Comparison of ENCODE assay signal across 8 cellular contexts in genomic region chr9:137406876-137407589, GRCh38. TPM values are rescaled to one million over a fixed set of nuclear protein-coding genes. Genes with fewer than 3 reads are reported as not detected.
A peak's percentile ranks its signal among the peaks of the same experiment; 100 is the strongest.
DNase-seq lines count a peak whose midpoint lies in the region; ATAC-seq and TF ChIP-seq lines count a peak whose summit lies in the region.

No MANE protein-coding gene starts in this region.

- no peaks in the 10 kb centered on the region for H3K9me3 Mint-ChIP-seq in activated T-helper 17 cell treated with anti-CD3 and anti-CD28 coated beads, Interleukin-2, amount 50 U/mL, for 72 hours
- H3K9me3 Mint-ChIP-seq in nephron, result peaks cover 6% of the 10 kb centered on the region

- H3K36me3 Mint-ChIP-seq in activated T-helper 17 cell treated with anti-CD3 and anti-CD28 coated beads, Interleukin-2, amount 50 U/mL, for 72 hours (ENCODE audit: low read depth), result no peaks in the 10 kb centered on the region
- H3K36me3 Mint-ChIP-seq in nephron (ENCODE audit: low read depth), result peaks cover 8% of the 10 kb centered on the region

- DNase-seq in NCI-H82 (lab: John Stamatoyannopoulos, UW) (peak; percentile 65), NCI-H82 treated with DMSO at 0.1 percent for 48 hours (lab: John Stamatoyannopoulos, UW; ENCODE audit: unreplicated experiment) (no peak), NCI-H748 (lab: John Stamatoyannopoulos, UW; ENCODE audit: unreplicated experiment) (peak; percentile 71), fibroblast of mammary gland (ENCODE audit: low read depth) (peak; percentile 45), substantia nigra (lab: John Stamatoyannopoulos, UW) (peak in 37 of 49 donors; percentile 6 to 79 (median 44)), NCI-H446 (lab: John Stamatoyannopoulos, UW) (no peak)

- peak overlapping the region; percentile 32 for H3K4me3 ChIP-seq in fibroblast of mammary gland (ENCODE audit: control insufficient read depth, low read depth, low read length)

- no peaks in the 10 kb centered on the region for H3K27me3 Mint-ChIP-seq in activated T-helper 17 cell treated with anti-CD3 and anti-CD28 coated beads, Interleukin-2, amount 50 U/mL, for 72 hours
- no peaks in the 10 kb centered on the region for H3K27me3 Mint-ChIP-seq in nephron (ENCODE audit: low read depth)

- TF ChIP-seq CTCF in fibroblast of mammary gland (conservative IDR thresholded peaks at IDR 0.05; ENCODE audit: control insufficient read depth, insufficient read depth, low read depth, low read length) (no peak), nephron (IDR thresholded peaks at IDR 0.05; ENCODE audit: unreplicated experiment in 3 of 3) (peak; percentile 79 to 95 (median 84))

- no peak overlapping the region for H3K4me3 Mint-ChIP-seq in activated T-helper 17 cell treated with anti-CD3 and anti-CD28 coated beads, Interleukin-2, amount 50 U/mL, for 72 hours
- no peak overlapping the region for H3K4me3 Mint-ChIP-seq in nephron

- peak; percentile 85 for ATAC-seq in activated T-helper 17 cell treated with anti-CD3 and anti-CD28 coated beads, Interleukin-2, amount 50 U/mL, for 72 hours (replicated peaks)

- H3K4me1 Mint-ChIP-seq in activated T-helper 17 cell treated with anti-CD3 and anti-CD28 coated beads, Interleukin-2, amount 50 U/mL, for 72 hours, result no peaks in the 10 kb centered on the region
- H3K4me1 Mint-ChIP-seq in nephron, result peaks cover 17% of the 10 kb centered on the region

- peak overlapping the region; percentile 45 for H3K27ac ChIP-seq in substantia nigra (ENCODE audit: low read depth, low read length, poor library complexity, severe bottlenecking)

- H3K27ac Mint-ChIP-seq in activated T-helper 17 cell treated with anti-CD3 and anti-CD28 coated beads, Interleukin-2, amount 50 U/mL, for 72 hours, result no peak overlapping the region
- no peak overlapping the region for H3K27ac Mint-ChIP-seq in nephron

RNA-seq across cellular contexts. Expression of gene EXD3, which starts 15.9 kb away (rescaled TPM):
- 1 to 10 TPM; 8.8 to 10.0 TPM for total RNA-seq in activated T-helper 17 cell treated with anti-CD3 and anti-CD28 coated beads, Interleukin-2, amount 50 U/mL, for 72 hours

RNA-seq across cellular contexts. Expression of gene NOXA1, which starts 16.2 kb away (rescaled TPM):
- total RNA-seq in activated T-helper 17 cell treated with anti-CD3 and anti-CD28 coated beads, Interleukin-2, amount 50 U/mL, for 72 hours, result under 1 TPM; 0.39 to 0.58 TPM

RNA-seq across cellular contexts. Expression of gene ENTPD8, which starts 34.1 kb away (rescaled TPM):
- total RNA-seq in activated T-helper 17 cell treated with anti-CD3 and anti-CD28 coated beads, Interleukin-2, amount 50 U/mL, for 72 hours, result not detected

RNA-seq across cellular contexts. Expression of gene NSMF, which starts 52.1 kb away (rescaled TPM):
- total RNA-seq in activated T-helper 17 cell treated with anti-CD3 and anti-CD28 coated beads, Interleukin-2, amount 50 U/mL, for 72 hours, result 10 to 100 TPM; 26.6 to 35.5 TPM

Comparison
In these comparisons a context has a peak if more than half of its experiments do, and no peak if none do; other contexts are left out.
1. DNase-seq: peak in NCI-H82 (single experiment), NCI-H748 (single experiment), fibroblast of mammary gland (single experiment) and substantia nigra (37 of 49); none in NCI-H82 treated with DMSO at 0.1 percent for 48 hours (single experiment) and NCI-H446 (0 of 2).